ENCODE assay signal across 28 cellular contexts in genomic region chr19:33358408-33358807, GRCh38. TPM values are rescaled to one million over a fixed set of nuclear protein-coding genes. Genes with fewer than 3 reads are reported as not detected.
"Had no signal": no experiment of that assay in that cellular context is flagged by ENCODE, and none has a peak within 500 bp of the region (broad histone marks: within the 10 kb centered on the region; RNA-seq: fewer than 3 reads in every experiment).

No MANE protein-coding gene starts in this region.

- H3K36me3 Mint-ChIP-seq: activated naive CD4-positive, alpha-beta T cell treated with anti-CD3 and anti-CD28 coated beads, Interleukin-2, amount 50 U/mL, for 72 hours; stimulated activated memory B cell treated with anti-CD40 and anti-IgM and Interleukin-4, amounts not matched to agents 10 μg/mL and 1 μg/mL and 100 μg/mL, for 72 hours had no signal

- H3K4me1 ChIP-seq: heart right ventricle, left ventricle myocardium inferior, pancreas, prostate gland, tibial nerve had no signal

- H3K27me3 Mint-ChIP-seq: stimulated activated naive CD8-positive, alpha-beta T cell treated with anti-CD3 and anti-CD28 coated beads, Interleukin-15, amount 100 ng/mL, for 72 hours had no signal

- H3K27ac Mint-ChIP-seq: activated B cell treated with CpG ODN at 0.5 μM for 24 hours; activated CD4-positive, alpha-beta T cell treated with anti-CD3 and anti-CD28 coated beads for 36 hours; activated CD8-positive, alpha-beta memory T cell treated with anti-CD3 and anti-CD28 coated beads, Interleukin-2, amount 10 ng/mL, durations not matched to agents 7 days and 5 days; activated CD8-positive, alpha-beta T cell treated with anti-CD3 and anti-CD28 coated beads, Interleukin-2, amount 10 ng/mL, durations not matched to agents 7 days and 5 days; activated naive CD4-positive, alpha-beta T cell treated with anti-CD3 and anti-CD28 coated beads, Interleukin-2, amount 50 U/mL, for 72 hours; activated T-cell treated with anti-CD3 and anti-CD28 coated beads, Interleukin-2, amount 50 U/mL, for 72 hours; mesothelial cell of epicardium; nephron progenitor cell; stimulated activated memory B cell treated with anti-CD40 and anti-IgM and Interleukin-4, amounts not matched to agents 10 μg/mL and 1 μg/mL and 100 μg/mL, for 72 hours had no signal

- H3K27me3 ChIP-seq: pancreas, tibial nerve had no signal

- H3K4me3 ChIP-seq: heart right ventricle, left ventricle myocardium inferior, pancreas, prostate gland, tibial nerve had no signal

- H3K27ac ChIP-seq: heart right ventricle, left ventricle myocardium inferior, pancreas, prostate gland, tibial nerve had no signal

- H3K4me1 Mint-ChIP-seq: activated B cell treated with CpG ODN at 0.5 μM for 24 hours; activated CD4-positive, alpha-beta T cell treated with anti-CD3 and anti-CD28 coated beads for 36 hours; activated CD8-positive, alpha-beta memory T cell treated with anti-CD3 and anti-CD28 coated beads, Interleukin-2, amount 10 ng/mL, durations not matched to agents 7 days and 5 days; naive B cell; stimulated activated memory B cell treated with anti-CD40 and anti-IgM and Interleukin-4, amounts not matched to agents 10 μg/mL and 1 μg/mL and 100 μg/mL, for 72 hours; stimulated activated naive CD8-positive, alpha-beta T cell treated with anti-CD3 and anti-CD28 coated beads, Interleukin-15, amount 100 ng/mL, for 72 hours had no signal

- H3K4me3 Mint-ChIP-seq: activated B cell treated with CpG ODN at 0.5 μM for 24 hours; activated CD4-positive, alpha-beta T cell treated with anti-CD3 and anti-CD28 coated beads for 36 hours; activated CD8-positive, alpha-beta memory T cell treated with anti-CD3 and anti-CD28 coated beads, Interleukin-2, amount 10 ng/mL, durations not matched to agents 7 days and 5 days; activated CD8-positive, alpha-beta T cell treated with anti-CD3 and anti-CD28 coated beads, Interleukin-2, amount 10 ng/mL, durations not matched to agents 7 days and 5 days; activated T-cell treated with anti-CD3 and anti-CD28 coated beads, Interleukin-2, amount 50 U/mL, for 72 hours; mesothelial cell of epicardium; nephron progenitor cell; stimulated activated memory B cell treated with anti-CD40 and anti-IgM and Interleukin-4, amounts not matched to agents 10 μg/mL and 1 μg/mL and 100 μg/mL, for 72 hours; stimulated activated naive CD8-positive, alpha-beta T cell treated with anti-CD3 and anti-CD28 coated beads, Interleukin-15, amount 100 ng/mL, for 72 hours had no signal

- H3K36me3 ChIP-seq: heart right ventricle, left ventricle myocardium inferior, pancreas, prostate gland, tibial nerve had no signal

- H3K9me3 ChIP-seq: pancreas, prostate gland had no signal

- DNase-seq: activated B cell treated with CpG ODN at 0.5 μM for 24 hours; activated CD4-positive, alpha-beta T cell treated with anti-CD3 and anti-CD28 coated beads for 36 hours; activated CD8-positive, alpha-beta memory T cell treated with anti-CD3 and anti-CD28 coated beads, Interleukin-2, amount 10 ng/mL, durations not matched to agents 7 days and 5 days; activated CD8-positive, alpha-beta T cell treated with anti-CD3 and anti-CD28 coated beads, Interleukin-2, amount 10 ng/mL, durations not matched to agents 7 days and 5 days; activated naive CD4-positive, alpha-beta T cell; activated T-cell treated with anti-CD3 and anti-CD28 coated beads for 4 hours; activated T-cell treated with anti-CD3 and anti-CD28 coated beads, Interleukin-2, amount 50 U/mL, for 72 hours; dermis blood vessel endothelial cell; effector CD4-positive, alpha-beta T cell; heart right ventricle; left ventricle myocardium inferior; naive B cell; nephron progenitor cell; pancreas; retina; small intestine; stimulated activated CD4-positive, alpha-beta T cell treated with anti-CD3 and anti-CD28 coated beads, Interleukin-1b, Interleukin-23, amount 100 ng/mL, for 48 hours; stimulated activated CD4-positive, alpha-beta T cell treated with anti-CD3 and anti-CD28 coated beads, Interleukin-4, amount 100 ng/mL, for 4 hours; stimulated activated CD8-positive, alpha-beta memory T cell treated with anti-CD3 and anti-CD28 coated beads, Interleukin-4, amount 100 ng/mL, for 48 hours; stimulated activated naive CD8-positive, alpha-beta T cell treated with anti-CD3 and anti-CD28 coated beads, Interleukin-15, amount 100 ng/mL, for 72 hours; substantia nigra; T-helper 2 cell had no signal

RNA-seq across cellular contexts. Expression of gene CEBPA, which starts 56.1 kb away (rescaled TPM):
- polyA plus RNA-seq: fibroblast of lung had no signal
